8 cellular contexts compared by ENCODE assay signal in the genomic region with DNA sequence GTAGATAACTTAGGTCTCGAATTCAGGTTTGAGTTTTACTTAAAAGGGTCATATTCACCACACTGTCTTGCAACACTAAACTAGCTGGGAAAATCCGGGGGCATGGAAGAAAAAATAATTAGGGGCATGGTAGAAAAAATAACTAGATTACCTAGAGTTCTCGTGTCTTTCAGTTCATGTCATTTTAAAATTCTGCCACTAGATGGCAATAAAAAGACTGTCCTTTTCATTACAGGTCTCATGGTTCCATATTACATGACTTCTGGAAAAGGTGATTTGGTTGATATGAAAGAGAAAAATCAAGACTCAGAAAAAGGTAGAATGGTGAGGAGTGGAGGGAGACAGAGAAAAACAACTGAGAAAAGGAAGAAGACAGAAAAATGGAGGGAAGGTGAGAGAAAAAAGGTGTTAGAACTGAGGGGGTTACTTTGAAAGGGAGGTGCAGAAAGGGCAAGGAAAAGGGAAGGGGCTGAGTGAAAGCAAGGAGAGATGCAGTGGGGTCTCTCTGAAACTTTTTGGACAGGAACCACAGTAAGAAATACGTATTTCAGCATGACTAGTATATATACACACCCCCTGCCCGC.
A peak's percentile ranks its signal among the peaks of the same experiment; 100 is the strongest.
DNase-seq lines count a peak whose midpoint lies in the region; ATAC-seq and TF ChIP-seq lines count a peak whose summit lies in the region.

No MANE protein-coding gene starts in this region.

- H3K4me1 Mint-ChIP-seq in progenitor cell of endocrine pancreas (ENCODE audit: low read depth), result peaks cover 10% of the 10 kb centered on the region

- no peaks in the 10 kb centered on the region for H3K9me3 Mint-ChIP-seq in progenitor cell of endocrine pancreas (ENCODE audit: low read depth)

- DNase-seq in DMS 273 treated with DMSO at 0.1 percent for 48 hours (lab: John Stamatoyannopoulos, UW) (peak; percentile 7), SKM-1 (lab: John Stamatoyannopoulos, UW; ENCODE audit: unreplicated experiment) (peak; percentile 9), fibroblast of the aortic adventitia (ENCODE audit: low read depth) (peak; percentile 66), progenitor cell of endocrine pancreas (ENCODE audit: low spot score, unreplicated experiment) (no peak), NK-92 (lab: John Stamatoyannopoulos, UW; ENCODE audit: unreplicated experiment) (no peak)
- DNase-seq in Jurkat, Clone E6-1 (ENCODE audit: low read depth, low spot score), result peak; percentile 44
- DNase-seq in stimulated activated CD8-positive, alpha-beta memory T cell treated with anti-CD3 and anti-CD28 coated beads, Interleukin-4, amount 100 ng/mL, for 48 hours, result no peak

- H3K27me3 Mint-ChIP-seq in progenitor cell of endocrine pancreas, result no peaks in the 10 kb centered on the region

- no peak overlapping the region for H3K27ac Mint-ChIP-seq in progenitor cell of endocrine pancreas

- ATAC-seq in GM19324 (IDR thresholded peaks at IDR 0.05; ENCODE audit: low FRiP score, unreplicated experiment), result peak; percentile 56

- H3K36me3 Mint-ChIP-seq in progenitor cell of endocrine pancreas (ENCODE audit: insufficient read depth), result no peaks in the 10 kb centered on the region

- H3K4me3 ChIP-seq in Jurkat, Clone E6-1 (ENCODE audit: low read length), result no peak overlapping the region
- no peak overlapping the region for H3K4me3 ChIP-seq in fibroblast of the aortic adventitia (ENCODE audit: low read depth, low read length)

- H3K4me3 Mint-ChIP-seq in progenitor cell of endocrine pancreas (ENCODE audit: low read depth), result no peak overlapping the region

- peak; percentile 56 for TF ChIP-seq CTCF in fibroblast of the aortic adventitia (IDR thresholded peaks at IDR 0.05; ENCODE audit: insufficient read depth, low read length)
- TF ChIP-seq CTCF in progenitor cell of endocrine pancreas (IDR thresholded peaks at IDR 0.05; ENCODE audit: unreplicated experiment), result peak; percentile 74

Comparison
In these comparisons a context has a peak if more than half of its experiments do, and no peak if none do; other contexts are left out.
1. DNase-seq: peak in DMS 273 treated with DMSO at 0.1 percent for 48 hours (single experiment), Jurkat, Clone E6-1 (single experiment), SKM-1 (single experiment) and fibroblast of the aortic adventitia (single experiment); none in progenitor cell of endocrine pancreas (single experiment), NK-92 (single experiment) and stimulated activated CD8-positive, alpha-beta memory T cell treated with anti-CD3 and anti-CD28 coated beads, Interleukin-4, amount 100 ng/mL, for 48 hours (single experiment).